Comparison of ENCODE assay signal across 22 cellular contexts in genomic region chr20:51812861-51813260, GRCh38. TPM values are rescaled to one million over a fixed set of nuclear protein-coding genes. Genes with fewer than 3 reads are reported as not detected.
DNase-seq lines count a peak whose midpoint lies in the region; ATAC-seq, FAIRE-seq and TF ChIP-seq lines count a peak whose summit lies in the region.
"Had no signal": no experiment of that assay in that cellular context is flagged by ENCODE, and none has a peak within 500 bp of the region (broad histone marks: within the 10 kb centered on the region; RNA-seq: fewer than 3 reads in every experiment).

No MANE protein-coding gene starts in this region.

- intact Hi-C loops in posterior vena cava (cut with DNase I) = no loop called here

- no peaks in the 10 kb centered on the region for H3K36me3 ChIP-seq in RWPE2 (ENCODE audit: low read depth)

- ATAC-seq in RWPE2 (ENCODE audit: low read depth) = no peak
- ATAC-seq: GM12878, HCT116 had no signal

- peaks cover 8% of the 10 kb centered on the region for H3K4me1 ChIP-seq in RWPE2 (ENCODE audit: insufficient read depth, poor library complexity, severe bottlenecking)

- DNase-seq in HTR-8/SVneo (ENCODE audit: insufficient read length, low spot score) (no peak), RWPE2 (ENCODE audit: low spot score) (peak; percentile 54), islet precursor cell (peak; percentile 66), posterior vena cava (ENCODE audit: low spot score) (peak; percentile 4), frontal cortex (ENCODE audit: low spot score in 2 of 2) (no peak), DMS53 treated with DMSO at 0.1 percent for 48 hours (lab: John Stamatoyannopoulos, UW; ENCODE audit: unreplicated experiment) (no peak), pons (ENCODE audit: low spot score) (no peak)
- DNase-seq in activated CD4-positive, alpha-beta T cell treated with anti-CD3 and anti-CD28 coated beads for 48 hours = no peak
- DNase-seq: C1 segment of cervical spinal cord; Calu3; CD4-positive, alpha-beta memory T cell; COR-L47; DMS53; DND-41; GDM1; GM23248; H9 had no signal

- peak; percentile 63 for FAIRE-seq in HTR-8/SVneo (lab: Jason Lieb, UNC)
- no peak for FAIRE-seq in frontal cortex (lab: Jason Lieb, UNC)
- FAIRE-seq: GM12878, GM18507 had no signal

- no peak for TF ChIP-seq CTCF in RWPE2 (IDR thresholded peaks at IDR 0.05; ENCODE audit: poor library complexity, severe bottlenecking)

- H3K27me3 ChIP-seq in RWPE2 (ENCODE audit: insufficient read depth, poor library complexity, severe bottlenecking) = no peaks in the 10 kb centered on the region

- H3K27ac ChIP-seq in RWPE2 (ENCODE audit: poor library complexity, severe bottlenecking) = no peak overlapping the region
- H3K27ac ChIP-seq: GM23248 had no signal

- H3K4me3 ChIP-seq in RWPE2 (ENCODE audit: severe bottlenecking) = no peak overlapping the region
- H3K4me3 ChIP-seq: GM12878, GM23248 had no signal

- H3K9me3 ChIP-seq in RWPE2 (ENCODE audit: severe bottlenecking) = no peaks in the 10 kb centered on the region

RNA-seq across cellular contexts. Expression of gene SALL4, which starts 10.5 kb away (rescaled TPM):
- total RNA-seq in posterior vena cava (under 1 TPM in 1 of 2 donors, not detected in 1; 0.19 TPM), frontal cortex (0.41 TPM)
- total RNA-seq: A172, GM23248, H4 had no signal

RNA-seq across cellular contexts. Expression of gene ATP9A, which starts 44.7 kb away (rescaled TPM):
- total RNA-seq in posterior vena cava (10 to 100 TPM; 36.6 to 61.2 TPM), frontal cortex (242 TPM)

Comparison
In these comparisons a context has a peak if more than half of its experiments do, and no peak if none do; other contexts are left out.
1. DNase-seq: peak in RWPE2 (single experiment), islet precursor cell (single experiment) and posterior vena cava (single experiment); none in HTR-8/SVneo (single experiment), activated CD4-positive, alpha-beta T cell treated with anti-CD3 and anti-CD28 coated beads for 48 hours (single experiment), frontal cortex (0 of 2), DMS53 treated with DMSO at 0.1 percent for 48 hours (single experiment) and pons (single experiment).